Comparison of ENCODE assay signal across 19 cellular contexts in the genomic region with DNA sequence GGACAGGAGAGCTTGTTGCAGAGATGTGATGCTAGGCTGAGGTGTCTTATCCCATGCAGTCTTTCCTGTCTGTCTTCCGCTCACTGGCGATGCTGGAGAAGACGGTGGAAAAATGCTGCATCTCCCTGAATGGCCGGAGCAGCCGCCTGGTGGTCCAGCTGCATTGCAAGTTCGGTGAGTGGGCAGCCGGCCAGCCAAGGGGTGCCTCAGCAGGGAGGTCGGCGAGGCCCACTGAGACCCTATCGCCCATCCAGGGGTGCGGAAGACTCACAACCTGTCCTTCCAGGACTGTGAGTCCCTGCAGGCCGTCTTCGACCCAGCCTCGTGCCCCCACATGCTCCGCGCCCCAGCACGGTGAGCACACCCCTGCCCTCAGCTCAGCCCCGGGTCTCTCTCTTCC. TPM values are rescaled to one million over a fixed set of nuclear protein-coding genes. Genes with fewer than 3 reads are reported as not detected.
DNase-seq lines count a peak whose midpoint lies in the region; ATAC-seq and TF ChIP-seq lines count a peak whose summit lies in the region.
"Had no signal": no experiment of that assay in that cellular context is flagged by ENCODE, and none has a peak within 500 bp of the region (broad histone marks: within the 10 kb centered on the region; RNA-seq: fewer than 3 reads in every experiment).

No MANE protein-coding gene starts in this region.

- in situ Hi-C loops in brain microvascular endothelial cell (cut with HindIII; ENCODE audit: low pct_ligation_motif_present, low sequenced_read_pairs): no loop called here

- no peaks in the 10 kb centered on the region for H3K9me3 ChIP-seq in BLaER1
- H3K9me3 ChIP-seq in DND-41 (ENCODE audit: insufficient read depth, low read length, severe bottlenecking): no peaks in the 10 kb centered on the region

- H3K79me2 ChIP-seq in DND-41 (ENCODE audit: insufficient read depth, low read length): peaks cover 70% of the 10 kb centered on the region

- peak overlapping the region; percentile 94 for H3K4me3 Mint-ChIP-seq in activated naive CD8-positive, alpha-beta T cell
- peak overlapping the region; percentile 76 for H3K4me3 Mint-ChIP-seq in natural killer cell

- H3K27me3 Mint-ChIP-seq in activated naive CD8-positive, alpha-beta T cell: no peaks in the 10 kb centered on the region
- H3K27me3 Mint-ChIP-seq in natural killer cell (ENCODE audit: low read depth in 2 of 2): no peaks in the 10 kb centered on the region

- no peak overlapping the region for H3K27ac ChIP-seq in BLaER1
- H3K27ac ChIP-seq in DND-41 (ENCODE audit: low read length): no peak overlapping the region
- H3K27ac ChIP-seq in brain microvascular endothelial cell: no peak overlapping the region
- H3K27ac ChIP-seq: cardiac muscle cell had no signal

- DNase-seq in DND-41: no peak
- no peak for DNase-seq in natural killer cell
- DNase-seq in OCI-M1 (lab: John Stamatoyannopoulos, UW): no peak
- no peak for DNase-seq in head of caudate nucleus
- DNase-seq in brain microvascular endothelial cell: no peak
- DNase-seq in activated gamma-delta T cell (lab: John Stamatoyannopoulos, UW): no peak
- DNase-seq: activated effector memory CD4-positive, alpha-beta T cell treated with anti-CD3 and anti-CD28 coated beads, Interleukin-2, amount 50 U/mL, for 16 hours; effector CD8-positive, alpha-beta T cell; foreskin fibroblast; GOT3; NCI-H2107; nucleus accumbens; stimulated activated CD4-positive, alpha-beta T cell treated with anti-CD3 and anti-CD28 coated beads, Interleukin-4, amount 100 ng/mL, for 4 hours; SW 1271 had no signal

- H3K27ac Mint-ChIP-seq in activated naive CD8-positive, alpha-beta T cell: no peak overlapping the region
- H3K27ac Mint-ChIP-seq in natural killer cell: peak overlapping the region in 1 of 2 donors; percentile 29

- H3K9ac ChIP-seq in BLaER1 (no peak overlapping the region; the same call in 1 of the 2 replicates), DND-41 (ENCODE audit: low read depth, low read length) (no peak overlapping the region)

- no peak for ATAC-seq in DND-41 (ENCODE audit: insufficient read depth, low read depth)
- no peak for ATAC-seq in natural killer cell

- intact Hi-C loops in natural killer cell (cut with micrococcal nuclease): no loop called here
- intact Hi-C loops in head of caudate nucleus (cut with DNase I): loop anchor here (5.0 kb wide), 2 partner anchors 41 to 114 kb away; a partner anchor contains a TSS

- no peaks in the 10 kb centered on the region for H3K27me3 ChIP-seq in BLaER1
- H3K27me3 ChIP-seq in DND-41 (ENCODE audit: insufficient read depth, low read length, poor library complexity): no peaks in the 10 kb centered on the region
- H3K27me3 ChIP-seq in brain microvascular endothelial cell (replicated peaks): no peaks in the 10 kb centered on the region
- H3K27me3 ChIP-seq: cardiac muscle cell had no signal

- H3K4me2 ChIP-seq in BLaER1 (peak overlapping the region; percentile 26; the same call in 1 of the 2 replicates), DND-41 (ENCODE audit: insufficient read depth, low read length) (peak overlapping the region; percentile 49; the same call in 1 of the 2 replicates)

- TF ChIP-seq CTCF in DND-41 (IDR thresholded peaks at IDR 0.05; ENCODE audit: borderline replicate concordance, extremely low read depth, low read length, poor library complexity, severe bottlenecking): no peak
- TF ChIP-seq CTCF in natural killer cell (IDR thresholded peaks at IDR 0.05): no peak
- TF ChIP-seq CTCF in brain microvascular endothelial cell (IDR thresholded peaks at IDR 0.05; ENCODE audit: low read depth, low read length, missing control alignments): no peak

- H3K36me3 Mint-ChIP-seq in activated naive CD8-positive, alpha-beta T cell: no peaks in the 10 kb centered on the region
- no peaks in the 10 kb centered on the region for H3K36me3 Mint-ChIP-seq in natural killer cell

- no peak overlapping the region for H3K4me3 ChIP-seq in BLaER1
- peak overlapping the region in 1 of 2 experiments; percentile 22; a peak in 1 of 4 replicates for H3K4me3 ChIP-seq in DND-41 (ENCODE audit: low read depth in 1 of 2, low read length in 2 of 2)
- no peak overlapping the region for H3K4me3 ChIP-seq in brain microvascular endothelial cell (ENCODE audit: low read depth, low read length)
- H3K4me3 ChIP-seq: cardiac muscle cell, lung had no signal

- H3K4me1 ChIP-seq in BLaER1 (peaks cover 70% of the 10 kb centered on the region), DND-41 (ENCODE audit: insufficient read depth, low read length) (peaks cover 69% of the 10 kb centered on the region)

- H2AFZ ChIP-seq in DND-41 (ENCODE audit: low read depth, low read length): no peak overlapping the region

- peaks cover 56% of the 10 kb centered on the region for H4K20me1 ChIP-seq in BLaER1
- peaks cover 49% of the 10 kb centered on the region for H4K20me1 ChIP-seq in DND-41 (ENCODE audit: insufficient read depth, low read length)

- H3K4me1 Mint-ChIP-seq in activated naive CD8-positive, alpha-beta T cell (ENCODE audit: low read depth): peaks cover 48% of the 10 kb centered on the region
- H3K4me1 Mint-ChIP-seq in natural killer cell: peaks cover 29 to 61% of the 10 kb centered on the region in 2 donors

- no peaks in the 10 kb centered on the region for H3K9me3 Mint-ChIP-seq in activated naive CD8-positive, alpha-beta T cell (ENCODE audit: low read depth)
- no peaks in the 10 kb centered on the region for H3K9me3 Mint-ChIP-seq in natural killer cell

- H3K36me3 ChIP-seq in BLaER1 (peaks cover 50% of the 10 kb centered on the region), DND-41 (ENCODE audit: insufficient read depth, low read length) (peaks cover 52% of the 10 kb centered on the region), brain microvascular endothelial cell (replicated peaks) (peaks cover 14% of the 10 kb centered on the region)

RNA-seq across cellular contexts. Expression of a gene that starts 1.7 kb away (rescaled TPM):
- total RNA-seq in natural killer cell: 10 to 100 TPM; 30.2 to 47.1 (median 37.3) TPM

RNA-seq across cellular contexts. Expression of a gene that starts 8.2 kb away (rescaled TPM):
- 100 to 1,000 TPM; 222 to 245 (median 233) TPM for total RNA-seq in natural killer cell

RNA-seq across cellular contexts. Expression of a gene that starts 10.4 kb away (rescaled TPM):
- 100 to 1,000 TPM; 314 to 359 (median 342) TPM for total RNA-seq in natural killer cell
- total RNA-seq: cardiac muscle cell, RPMI7951 had no signal

RNA-seq across cellular contexts. Expression of a gene that starts 20.0 kb away (rescaled TPM):
- total RNA-seq in natural killer cell: 10 to 100 TPM in 2 of 3 donors, 1 to 10 TPM in 1; 9.8 to 13.4 (median 10.3) TPM

RNA-seq across cellular contexts. Expression of a gene that starts 22.0 kb away (rescaled TPM):
- total RNA-seq in natural killer cell: 10 to 100 TPM; 25.0 to 29.0 (median 25.0) TPM
- total RNA-seq: RPMI7951 had no signal
